In the genomic region with DNA sequence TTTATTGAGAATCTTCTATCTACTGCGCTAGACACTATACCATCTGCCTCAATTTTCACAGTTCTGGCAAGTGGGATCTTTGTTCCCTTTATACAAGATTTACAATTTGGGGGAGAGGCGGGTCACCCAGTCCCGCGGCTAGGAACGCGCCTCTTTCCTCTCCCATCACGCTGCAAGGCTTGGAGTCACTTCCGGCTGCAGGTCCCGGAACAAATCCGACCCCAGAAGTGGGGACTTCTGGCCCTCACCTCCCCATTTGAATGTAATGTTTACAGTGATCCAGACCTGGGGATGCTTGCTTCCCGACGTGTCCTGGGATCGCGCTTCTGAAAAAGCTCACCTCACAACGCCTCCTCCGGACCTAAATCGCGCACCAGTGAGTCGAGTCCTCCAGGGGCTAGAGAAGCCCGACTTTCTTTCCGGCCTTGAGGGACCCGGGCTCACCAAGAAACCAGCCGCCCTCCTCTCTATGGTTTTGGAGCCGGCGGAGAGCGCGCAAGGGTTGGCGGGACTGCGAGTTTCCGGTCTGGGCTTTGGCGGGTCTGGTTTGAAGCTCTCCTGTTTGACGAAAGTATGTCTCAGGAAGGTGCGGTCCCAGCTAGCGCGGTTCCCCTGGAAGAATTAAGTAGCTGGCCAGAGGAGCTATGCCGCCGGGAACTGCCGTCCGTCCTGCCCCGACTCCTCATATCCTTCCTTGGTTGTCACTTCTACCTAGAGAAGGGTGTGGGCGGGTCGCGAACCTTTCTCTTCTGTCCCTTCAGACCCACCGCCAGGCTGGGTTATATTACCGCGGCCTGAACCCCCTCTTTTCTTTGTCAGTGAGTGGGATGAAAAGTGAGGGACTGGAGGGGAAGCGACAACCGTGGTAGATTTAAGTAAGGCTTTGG, we compare ENCODE assay signal across 8 cellular contexts. TPM values are rescaled to one million over a fixed set of nuclear protein-coding genes. Genes with fewer than 3 reads are reported as not detected.
A peak's percentile ranks its signal among the peaks of the same experiment; 100 is the strongest.
DNase-seq lines count a peak whose midpoint lies in the region; ATAC-seq, FAIRE-seq and TF ChIP-seq lines count a peak whose summit lies in the region.

Gene METTL18, minus strand, starts transcription at position 378 of the 887 bp plus-strand sequence. CDS start 1,212 bp downstream, outside the sequence.

- WGBS in iPS DF 6.9 (ENCODE audit: insufficient coverage, insufficient read length) = no CpG with 5 or more reads among the region's 48 CpGs

- in situ Hi-C loops in gastrocnemius medialis (cut with MboI; ENCODE audit: low sequenced_read_pairs in 4 of 4) = loop anchor here in 1 of 4 donors (10.0 kb wide), 1 partner anchor 100 kb away; the partner anchor contains the start of gene SCYL3

- peaks cover 4% of the 10 kb centered on the region for H3K36me3 Mint-ChIP-seq in brain

- H3K36me3 ChIP-seq in iPS DF 6.9 (ENCODE audit: control insufficient read depth, insufficient read depth, low read length) (no peaks in the 10 kb centered on the region; the same call in 1 of the 2 replicates), gastrocnemius medialis (peaks cover 0 to 3% of the 10 kb centered on the region in 2 donors)

- peaks cover 7% of the 10 kb centered on the region for H3K27me3 Mint-ChIP-seq in brain

- peak within 1 kb of the TSS; percentile 66 for H3K27ac ChIP-seq in 22Rv1
- H3K27ac ChIP-seq in iPS DF 6.9 (ENCODE audit: low read length) = no peak within 1 kb of the TSS
- H3K27ac ChIP-seq in gastrocnemius medialis = peak within 1 kb of the TSS; percentile 87 to 92 (median 91)

- no peaks in the 10 kb centered on the region for H3K9me3 Mint-ChIP-seq in brain

- DNase-seq in NCI-H2107 treated with DMSO at 0.1 percent for 48 hours (lab: John Stamatoyannopoulos, UW; ENCODE audit: unreplicated experiment) = peak; percentile 94
- DNase-seq in iPS DF 6.9 (ENCODE audit: low read depth, low spot score) = peak; percentile 88
- peak; percentile 79 to 86 for DNase-seq in gastrocnemius medialis

- H3K27ac Mint-ChIP-seq in brain = peak within 1 kb of the TSS; percentile 99 to 100 (median 100)

- H3K4me1 Mint-ChIP-seq in brain = peaks cover 62% of the 10 kb centered on the region

- peak; percentile 94 for FAIRE-seq in TTC549 (lab: Jason Lieb, UNC)

- H3K27me3 ChIP-seq in iPS DF 6.9 (ENCODE audit: control insufficient read depth, insufficient read depth, low read length) (no peaks in the 10 kb centered on the region), gastrocnemius medialis (no peaks in the 10 kb centered on the region)

- intact Hi-C loops in gastrocnemius medialis (cut with DNase I; ENCODE audit: low total_unique reads) = loop anchor here (2.0 to 10.0 kb wide), 3 partner anchors 100 to 1450 kb away; partner anchors contain the start of gene NME7

- H3K4me3 ChIP-seq in iPS DF 6.9 (ENCODE audit: low read length) (peak within 1 kb of the TSS; percentile 81; the same call in 1 of the 2 replicates), gastrocnemius medialis (peak within 1 kb of the TSS; percentile 75 to 86 (median 80))

- TF ChIP-seq CTCF in 22Rv1 (IDR thresholded peaks at IDR 0.05) = no peak
- TF ChIP-seq CTCF in brain (conservative IDR thresholded peaks at IDR 0.05) = no peak
- TF ChIP-seq CTCF in gastrocnemius medialis (IDR thresholded peaks at IDR 0.05 in 4 of 5, conservative IDR thresholded peaks at IDR 0.05 in 1 of 5) = peak in 1 of 5 experiments; percentile 11

- peak in 1 of 2 donors; percentile 27 for TF ChIP-seq POLR2A in gastrocnemius medialis (IDR thresholded peaks at IDR 0.05)

- ATAC-seq in GM18520 (IDR thresholded peaks at IDR 0.05; ENCODE audit: unreplicated experiment) (peak; percentile 83), HG03064 (IDR thresholded peaks at IDR 0.05; ENCODE audit: low read depth, unreplicated experiment) (peak; percentile 93), gastrocnemius medialis (peak; percentile 100)

- no peaks in the 10 kb centered on the region for H3K4me1 ChIP-seq in iPS DF 6.9 (ENCODE audit: control insufficient read depth, insufficient read depth, low read length)
- H3K4me1 ChIP-seq in gastrocnemius medialis = peaks cover 18 to 20% of the 10 kb centered on the region in 2 donors

- H3K4me3 Mint-ChIP-seq in brain = peak within 1 kb of the TSS; percentile 99 to 100 (median 100)

- H3K9me3 ChIP-seq in iPS DF 6.9 (ENCODE audit: control insufficient read depth, insufficient read depth, low read length) = no peaks in the 10 kb centered on the region
- H3K9me3 ChIP-seq in gastrocnemius medialis = no peaks in the 10 kb centered on the region

RNA-seq across cellular contexts. Expression of gene METTL18, which starts in this region (rescaled TPM):
- 2.4 TPM for polyA plus RNA-seq in brain (ENCODE audit: insufficient read depth, low read depth, low replicate concordance)
- 1 to 10 TPM; 1.1 to 3.6 (median 2.7) TPM for total RNA-seq in gastrocnemius medialis
